In the genomic region with DNA sequence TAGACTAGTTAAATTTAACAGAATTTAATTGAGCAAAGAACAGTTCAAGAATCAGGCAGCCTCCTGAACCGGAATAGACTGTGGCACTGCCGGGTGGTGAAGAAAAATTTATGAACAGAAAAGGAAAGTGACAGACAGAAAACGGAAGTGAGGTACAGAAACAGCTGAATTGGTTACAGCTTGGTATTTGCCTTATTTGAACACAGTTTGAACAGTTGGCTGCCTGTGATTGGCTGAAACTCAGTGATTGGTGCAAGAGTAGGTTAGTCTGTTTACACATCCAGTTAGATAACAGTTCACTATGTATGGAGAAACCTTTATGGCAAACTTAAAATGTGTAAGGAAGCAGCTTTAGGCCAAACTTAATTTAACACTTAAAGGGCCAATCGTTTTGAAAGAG, we compare ENCODE assay signal across 9 cellular contexts.
A peak's percentile ranks its signal among the peaks of the same experiment; 100 is the strongest.
DNase-seq lines count a peak whose midpoint lies in the region; ATAC-seq and TF ChIP-seq lines count a peak whose summit lies in the region.
"Had no signal": no experiment of that assay in that cellular context is flagged by ENCODE, and none has a peak within 500 bp of the region (broad histone marks: within the 10 kb centered on the region; RNA-seq: fewer than 3 reads in every experiment).

No MANE protein-coding gene starts in this region.

- H3K9me3 Mint-ChIP-seq in progenitor cell of endocrine pancreas (ENCODE audit: low read depth) = peaks cover 5% of the 10 kb centered on the region

- peaks cover 0 to 11% (median 0%) of the 10 kb centered on the region in 4 donors for H3K4me1 ChIP-seq in stomach

- no peaks in the 10 kb centered on the region for H3K9me3 ChIP-seq in stomach

- DNase-seq in activated naive CD4-positive, alpha-beta T cell treated with Interleukin-2 at 50 U/mL for 16 hours = peak; percentile 3
- DNase-seq in activated naive CD4-positive, alpha-beta T cell treated with anti-CD3 and anti-CD28 coated beads, Interleukin-2, amount 50 U/mL, for 16 hours = no peak
- DNase-seq in central memory CD4-positive, alpha-beta T cell = peak; percentile 33
- DNase-seq in stomach (peak; percentile 37), NCI-H748 treated with DMSO at 0.1 percent for 48 hours (lab: John Stamatoyannopoulos, UW) (no peak), progenitor cell of endocrine pancreas (ENCODE audit: low spot score, unreplicated experiment) (no peak), cortex of kidney (lab: John Stamatoyannopoulos, UW) (no peak)

- H3K4me1 Mint-ChIP-seq in progenitor cell of endocrine pancreas (ENCODE audit: low read depth) = peaks cover 4% of the 10 kb centered on the region

- no peaks in the 10 kb centered on the region for H3K27me3 ChIP-seq in stomach

- WGBS in stomach, 5 donors = 39 to 65% (median 55%) methylated on average over 4 of the region's 4 CpGs

- ATAC-seq in HG03575 (IDR thresholded peaks at IDR 0.05; ENCODE audit: extremely low read depth, insufficient number of reproducible peaks, low FRiP score, unreplicated experiment) = peak; percentile 56

- no peak overlapping the region for H3K27ac Mint-ChIP-seq in progenitor cell of endocrine pancreas

- H3K4me3 Mint-ChIP-seq in progenitor cell of endocrine pancreas (ENCODE audit: low read depth) = no peak overlapping the region

- TF ChIP-seq CTCF in stomach (IDR thresholded peaks at IDR 0.05) (no peak), progenitor cell of endocrine pancreas (IDR thresholded peaks at IDR 0.05; ENCODE audit: unreplicated experiment) (no peak)

- no peak for TF ChIP-seq POLR2A in stomach (IDR thresholded peaks at IDR 0.05)

- no peaks in the 10 kb centered on the region for H3K36me3 ChIP-seq in stomach

- no peaks in the 10 kb centered on the region for H3K27me3 Mint-ChIP-seq in progenitor cell of endocrine pancreas

- intact Hi-C loops in stomach (cut with DNase I; ENCODE audit: low total_unique reads) = no loop called here

- no peak overlapping the region for H3K4me3 ChIP-seq in stomach
- H3K4me3 ChIP-seq: skin epidermis had no signal

- H3K27ac ChIP-seq in stomach = no peak overlapping the region
- H3K27ac ChIP-seq: skin epidermis had no signal

- no peak for TF ChIP-seq EP300 in stomach (IDR thresholded peaks at IDR 0.05)

- H3K36me3 Mint-ChIP-seq in progenitor cell of endocrine pancreas (ENCODE audit: insufficient read depth) = no peaks in the 10 kb centered on the region

Comparison
In these comparisons a context has a peak if more than half of its experiments do, and no peak if none do; other contexts are left out.
1. DNase-seq: peak in activated naive CD4-positive, alpha-beta T cell treated with Interleukin-2 at 50 U/mL for 16 hours (single experiment), central memory CD4-positive, alpha-beta T cell (single experiment) and stomach (single experiment); none in activated naive CD4-positive, alpha-beta T cell treated with anti-CD3 and anti-CD28 coated beads, Interleukin-2, amount 50 U/mL, for 16 hours (single experiment), NCI-H748 treated with DMSO at 0.1 percent for 48 hours (single experiment), progenitor cell of endocrine pancreas (single experiment) and cortex of kidney (single experiment).